18 cellular contexts compared by ENCODE assay signal in the genomic region with DNA sequence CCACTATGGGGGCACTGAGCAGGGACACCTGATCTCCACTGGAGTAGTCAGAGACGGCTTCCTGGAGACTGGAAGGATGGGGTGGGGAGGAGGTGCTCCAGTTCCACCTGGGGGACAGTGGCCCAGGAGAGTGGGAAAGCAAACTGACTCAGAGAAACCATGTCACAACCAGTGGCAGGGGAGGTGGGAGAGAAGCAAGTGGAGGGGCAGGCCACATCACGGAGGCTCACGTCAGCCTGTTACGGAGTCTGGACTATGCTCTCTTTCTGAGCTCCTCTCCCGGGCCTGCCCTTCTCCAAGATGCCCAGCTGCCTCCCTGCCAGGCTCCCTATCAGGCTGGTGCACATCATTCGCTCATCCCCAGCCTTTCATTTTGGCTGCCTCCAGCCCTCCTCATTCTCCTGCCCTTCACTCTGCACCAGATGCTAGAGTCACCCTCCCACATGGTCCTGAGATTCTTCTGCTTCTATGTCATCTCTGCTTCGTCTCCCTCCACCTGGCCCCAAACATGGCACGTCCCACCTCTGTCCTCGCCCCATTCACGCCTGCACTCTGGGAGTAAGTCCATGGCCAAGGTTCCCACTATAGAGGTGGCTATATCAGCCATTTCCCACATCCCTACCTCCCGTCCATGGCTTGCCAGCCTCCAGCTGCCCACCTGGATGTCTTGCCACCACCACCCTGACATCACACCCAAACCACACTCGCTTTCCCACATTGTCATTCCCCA.
A peak's percentile ranks its signal among the peaks of the same experiment; 100 is the strongest.
DNase-seq lines count a peak whose midpoint lies in the region; ATAC-seq, FAIRE-seq and TF ChIP-seq lines count a peak whose summit lies in the region.
"Had no signal": no experiment of that assay in that cellular context is flagged by ENCODE, and none has a peak within 500 bp of the region (broad histone marks: within the 10 kb centered on the region; RNA-seq: fewer than 3 reads in every experiment).

No MANE protein-coding gene starts in this region.

- intact Hi-C loops in CD14-positive monocyte (cut with micrococcal nuclease) = no loop called here
- intact Hi-C loops in left ventricle myocardium inferior (cut with micrococcal nuclease) = no loop called here
- intact Hi-C loops in sigmoid colon (cut with DNase I) = no loop called here

- no peaks in the 10 kb centered on the region for H3K79me2 ChIP-seq in astrocyte (ENCODE audit: insufficient read depth, low read length)

- H3K4me3 Mint-ChIP-seq in CD14-positive monocyte (no peak overlapping the region), astrocyte (ENCODE audit: unreplicated experiment) (peak overlapping the region; percentile 51)
- H3K4me3 Mint-ChIP-seq: CD8-positive, alpha-beta T cell had no signal

- H4K20me1 ChIP-seq in astrocyte (ENCODE audit: insufficient read depth, low read length) = peaks cover 10% of the 10 kb centered on the region
- H4K20me1 ChIP-seq: BLaER1 had no signal

- H3K9me3 ChIP-seq in astrocyte (ENCODE audit: insufficient read depth, low read depth, low read length) = no peaks in the 10 kb centered on the region
- no peaks in the 10 kb centered on the region for H3K9me3 ChIP-seq in left ventricle myocardium inferior (replicated peaks)
- H3K9me3 ChIP-seq in sigmoid colon = no peaks in the 10 kb centered on the region
- H3K9me3 ChIP-seq: A549 had no signal

- no peak for TF ChIP-seq POLR2A in sigmoid colon (IDR thresholded peaks at IDR 0.05)

- DNase-seq in CD14-positive monocyte (ENCODE audit: low spot score) (peak; percentile 38), astrocyte (ENCODE audit: low read depth) (no peak), left ventricle myocardium inferior (no peak), sigmoid colon (peak; percentile 42), AG20443 (ENCODE audit: low spot score) (no peak), KBM-7 (no peak)
- DNase-seq: Calu3; CD8-positive, alpha-beta T cell; GF-D8; H7; NCI-H1417 treated with DMSO at 0.1 percent for 48 hours; NCI-H1930; NCI-H226; NCI-H524 treated with DMSO at 0.1 percent for 48 hours had no signal

- no peak overlapping the region for H3K27ac ChIP-seq in astrocyte (ENCODE audit: low read depth, low read length)
- peak overlapping the region; percentile 87 for H3K27ac ChIP-seq in left ventricle myocardium inferior (replicated peaks)
- peak overlapping the region in 1 of 4 donors; percentile 74 for H3K27ac ChIP-seq in sigmoid colon
- H3K27ac ChIP-seq: A549, BLaER1, HL-60 had no signal

- no peak for FAIRE-seq in astrocyte (lab: Jason Lieb, UNC)
- FAIRE-seq: A549 had no signal

- no peak for ATAC-seq in HG03342 (IDR thresholded peaks at IDR 0.05; ENCODE audit: unreplicated experiment)
- ATAC-seq: CD8-positive, alpha-beta T cell had no signal

- H3K4me1 ChIP-seq in astrocyte (ENCODE audit: insufficient read depth, low read length) (peaks cover 14% of the 10 kb centered on the region), left ventricle myocardium inferior (peaks cover 100% of the 10 kb centered on the region), sigmoid colon (peaks cover 0 to 66% (median 57%) of the 10 kb centered on the region in 4 donors)
- H3K4me1 ChIP-seq: A549 had no signal

- TF ChIP-seq CTCF in CD14-positive monocyte (IDR thresholded peaks at IDR 0.05) (no peak), astrocyte (IDR thresholded peaks at IDR 0.05; ENCODE audit: insufficient read depth, low read depth, low read length) (no peak), left ventricle myocardium inferior (IDR thresholded peaks at IDR 0.05; ENCODE audit: borderline replicate concordance) (no peak), sigmoid colon (IDR thresholded peaks at IDR 0.05) (no peak)

- H3K36me3 ChIP-seq in astrocyte (ENCODE audit: insufficient read depth, low read length) = no peaks in the 10 kb centered on the region
- H3K36me3 ChIP-seq in left ventricle myocardium inferior = no peaks in the 10 kb centered on the region
- H3K36me3 ChIP-seq in sigmoid colon = peaks cover 0 to 24% (median 3%) of the 10 kb centered on the region in 4 donors
- H3K36me3 ChIP-seq: BLaER1 had no signal

- H3K27ac Mint-ChIP-seq in CD14-positive monocyte (peak overlapping the region in 1 of 7 donors; percentile 31), astrocyte (ENCODE audit: unreplicated experiment) (no peak overlapping the region)
- H3K27ac Mint-ChIP-seq: CD8-positive, alpha-beta T cell had no signal

- no peak for TF ChIP-seq EP300 in sigmoid colon (IDR thresholded peaks at IDR 0.05)

- H3K9me3 Mint-ChIP-seq in CD14-positive monocyte (no peaks in the 10 kb centered on the region), astrocyte (ENCODE audit: unreplicated experiment) (peaks cover under 1% of the 10 kb centered on the region)
- H3K9me3 Mint-ChIP-seq: CD8-positive, alpha-beta T cell had no signal

- H3K27me3 Mint-ChIP-seq in CD14-positive monocyte (ENCODE audit: low read depth in 3 of 3) (peaks cover 3 to 10% (median 7%) of the 10 kb centered on the region in 3 donors), astrocyte (ENCODE audit: low read depth, unreplicated experiment) (peaks cover 38% of the 10 kb centered on the region)

- H3K4me3 ChIP-seq in astrocyte (ENCODE audit: insufficient read depth, low read depth, low read length) (no peak overlapping the region), left ventricle myocardium inferior (no peak overlapping the region), sigmoid colon (no peak overlapping the region)
- H3K4me3 ChIP-seq: A549, BLaER1 had no signal

- no peak overlapping the region for H2AFZ ChIP-seq in astrocyte (ENCODE audit: low read depth, low read length)

- H3K27me3 ChIP-seq in astrocyte (ENCODE audit: insufficient read depth, low read length) (peaks cover 43% of the 10 kb centered on the region), left ventricle myocardium inferior (ENCODE audit: low read depth) (peaks cover 8% of the 10 kb centered on the region), sigmoid colon (no peaks in the 10 kb centered on the region)
- H3K27me3 ChIP-seq: BLaER1 had no signal

- in situ Hi-C loops in KBM-7 (cut with MboI; ENCODE audit: low pct_unique_long_range_greater_than_20kb, low sequenced_read_pairs) = no loop called here

- WGBS in sigmoid colon, 2 donors = 87 to 88% methylated on average over 12 of the region's 12 CpGs

- no peak overlapping the region for H3K4me2 ChIP-seq in astrocyte (ENCODE audit: low read length)
- H3K4me2 ChIP-seq: A549 had no signal

- H3K36me3 Mint-ChIP-seq in CD14-positive monocyte (no peaks in the 10 kb centered on the region), astrocyte (ENCODE audit: low read depth, unreplicated experiment) (no peaks in the 10 kb centered on the region)
- H3K36me3 Mint-ChIP-seq: CD8-positive, alpha-beta T cell had no signal

- H3K9ac ChIP-seq in astrocyte (ENCODE audit: low read length) = no peak overlapping the region
- H3K9ac ChIP-seq: BLaER1 had no signal

- no peaks in the 10 kb centered on the region for H3K4me1 Mint-ChIP-seq in CD14-positive monocyte
- H3K4me1 Mint-ChIP-seq in astrocyte (ENCODE audit: low read depth, unreplicated experiment) = peaks cover 18% of the 10 kb centered on the region

Comparison
In these comparisons a context has a peak if more than half of its experiments do, and no peak if none do; other contexts are left out.
1. DNase-seq: peak in CD14-positive monocyte (single experiment) and sigmoid colon (single experiment); none in astrocyte (single experiment), left ventricle myocardium inferior (single experiment), AG20443 (single experiment) and KBM-7 (single experiment).